In the genomic region with DNA sequence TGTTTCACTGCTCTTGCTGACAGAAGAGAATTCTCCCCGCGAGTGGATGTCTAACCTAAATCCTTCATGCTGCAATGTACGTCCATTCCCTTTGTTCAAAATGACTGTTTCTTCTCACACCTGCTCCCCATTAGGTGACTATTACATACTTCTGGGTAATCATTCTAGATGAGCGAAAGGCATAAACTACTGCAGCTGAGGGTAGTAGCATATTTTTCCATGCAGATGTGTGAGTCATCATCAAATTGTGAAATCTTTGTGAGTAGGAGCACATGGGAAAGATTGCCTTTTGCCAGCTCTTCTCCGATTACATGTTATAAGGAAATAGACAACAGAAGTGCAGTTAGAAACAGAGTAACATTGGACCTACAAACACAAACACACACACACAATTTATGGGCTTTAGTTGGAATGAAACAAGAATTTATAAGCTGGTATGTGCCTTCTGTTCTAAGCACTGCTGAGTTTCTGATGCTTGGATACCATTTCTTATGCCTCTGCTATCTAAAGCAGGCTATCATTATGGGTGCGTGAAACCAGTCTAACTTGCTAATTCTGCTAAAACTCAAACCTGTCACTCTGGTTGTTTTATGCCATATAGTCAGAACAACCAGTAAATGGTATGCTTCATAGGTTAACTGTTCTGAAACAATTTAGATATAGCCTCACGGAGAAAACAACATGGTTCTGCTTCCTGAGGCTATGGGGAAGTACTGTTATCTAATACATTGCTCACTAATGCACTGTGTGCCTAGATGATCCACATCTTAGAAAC, we compare ENCODE assay signal across 9 cellular contexts.
DNase-seq lines count a peak whose midpoint lies in the region; ATAC-seq, FAIRE-seq and TF ChIP-seq lines count a peak whose summit lies in the region.
"Had no signal": no experiment of that assay in that cellular context is flagged by ENCODE, and none has a peak within 500 bp of the region (broad histone marks: within the 10 kb centered on the region; RNA-seq: fewer than 3 reads in every experiment).

No MANE protein-coding gene starts in this region.

- H4K20me1 ChIP-seq in HepG2 (ENCODE audit: insufficient read depth, low read length): no peaks in the 10 kb centered on the region
- no peaks in the 10 kb centered on the region for H4K20me1 ChIP-seq in OCI-LY7 (ENCODE audit: insufficient read depth, low read length)

- H2BK15ac ChIP-seq in mesendoderm (replicated peaks; ENCODE audit: low read depth): no peak overlapping the region

- no peaks in the 10 kb centered on the region for H3K9me3 ChIP-seq in A673 (ENCODE audit: low read depth, low read length, poor library complexity, severe bottlenecking)
- H3K9me3 ChIP-seq in breast epithelium: no peaks in the 10 kb centered on the region
- no peaks in the 10 kb centered on the region for H3K9me3 ChIP-seq in HepG2 (ENCODE audit: low read length)
- H3K9me3 ChIP-seq in OCI-LY7 (ENCODE audit: low read length): no peaks in the 10 kb centered on the region

- H3K4me1 ChIP-seq in A673 (ENCODE audit: insufficient read depth, low read length, poor library complexity, severe bottlenecking) (peaks cover 4% of the 10 kb centered on the region), breast epithelium (no peaks in the 10 kb centered on the region), HepG2 (ENCODE audit: insufficient read depth, low read length) (no peaks in the 10 kb centered on the region), mesendoderm (ENCODE audit: control insufficient read depth, low read depth, low read length) (no peaks in the 10 kb centered on the region), OCI-LY7 (ENCODE audit: insufficient read depth, low read length, poor library complexity, severe bottlenecking) (no peaks in the 10 kb centered on the region)

- H3K27me3 Mint-ChIP-seq in stimulated activated naive B cell treated with anti-CD40 and anti-IgM and Interleukin-4, amounts not matched to agents 10 μg/mL and 1 μg/mL and 100 μg/mL, for 72 hours: peaks cover 4 to 7% of the 10 kb centered on the region in 2 donors
- H3K27me3 Mint-ChIP-seq: activated CD4-positive, alpha-beta memory T cell treated with anti-CD3 and anti-CD28 coated beads for 36 hours had no signal

- no peaks in the 10 kb centered on the region for H3K9me2 ChIP-seq in OCI-LY7 (ENCODE audit: insufficient read depth, low read length)

- TF ChIP-seq RAD21 in HepG2 (CRISPR knock-in tag; IDR thresholded peaks at IDR 0.05): no peak

- no peak overlapping the region for H2BK120ac ChIP-seq in mesendoderm (ENCODE audit: low read depth, low read length)

- H4K5ac ChIP-seq in mesendoderm (ENCODE audit: low read length): no peak overlapping the region

- FAIRE-seq in HepG2 (lab: Jason Lieb, UNC): no peak

- H3K9ac ChIP-seq in HepG2 (ENCODE audit: insufficient read depth, low read depth, low read length) (no peak overlapping the region), mesendoderm (ENCODE audit: low read length) (no peak overlapping the region)

- H3K4me3 ChIP-seq in A673 (ENCODE audit: low read depth, low read length, poor library complexity, severe bottlenecking) (no peak overlapping the region), breast epithelium (no peak overlapping the region), HepG2 (replicated peaks in 1 of 3; ENCODE audit: insufficient read depth in 1 of 3, low read depth in 2 of 3, low read length in 3 of 3) (no peak overlapping the region), mesendoderm (ENCODE audit: low read length) (no peak overlapping the region), OCI-LY7 (ENCODE audit: low read depth, low read length, poor library complexity, severe bottlenecking) (no peak overlapping the region)

- H2AFZ ChIP-seq in HepG2 (ENCODE audit: low read length) (no peak overlapping the region), OCI-LY7 (ENCODE audit: low read length) (no peak overlapping the region)

- ATAC-seq in HepG2: no peak
- no peak for ATAC-seq in stimulated activated naive B cell treated with anti-CD40 and anti-IgM and Interleukin-4, amounts not matched to agents 10 μg/mL and 1 μg/mL and 100 μg/mL, for 72 hours (replicated peaks)

- no peaks in the 10 kb centered on the region for H3K36me3 Mint-ChIP-seq in stimulated activated naive B cell treated with anti-CD40 and anti-IgM and Interleukin-4, amounts not matched to agents 10 μg/mL and 1 μg/mL and 100 μg/mL, for 72 hours
- H3K36me3 Mint-ChIP-seq: activated CD4-positive, alpha-beta memory T cell treated with anti-CD3 and anti-CD28 coated beads for 36 hours had no signal

- H3K27ac ChIP-seq in A673 (ENCODE audit: low read depth, low read length, poor library complexity, severe bottlenecking) (no peak overlapping the region), breast epithelium (peak overlapping the region; percentile 10 to 63), HepG2 (ENCODE audit: extremely low read length, insufficient read depth, low read length) (no peak overlapping the region), mesendoderm (ENCODE audit: low read depth, low read length) (no peak overlapping the region), OCI-LY7 (ENCODE audit: low read depth, low read length, poor library complexity, severe bottlenecking) (no peak overlapping the region)

- no peak overlapping the region for H2BK5ac ChIP-seq in mesendoderm (ENCODE audit: low read length)

- no peak for TF ChIP-seq POLR2A in breast epithelium (IDR thresholded peaks at IDR 0.05)
- TF ChIP-seq POLR2A in HepG2 (IDR thresholded peaks at IDR 0.05; ENCODE audit: insufficient read depth in 1 of 2, low read depth in 2 of 2, low read length in 2 of 2): no peak

- H3K27me3 ChIP-seq in A673 (replicated peaks; ENCODE audit: insufficient read depth, low read depth, low read length, poor library complexity) (peaks cover 20% of the 10 kb centered on the region), breast epithelium (no peaks in the 10 kb centered on the region), HepG2 (ENCODE audit: control insufficient read depth in 1 of 2, insufficient read depth in 2 of 2, low read length in 2 of 2) (peaks cover 0 to 3% of the 10 kb centered on the region in 2 experiments; a peak in 1 of 5 replicates), mesendoderm (ENCODE audit: insufficient read depth, low read length, poor library complexity) (no peaks in the 10 kb centered on the region)

- no TSS peak for BruUV-seq in A673 (replicated peaks; lab: Mats Ljungman, UMichigan)
- BruUV-seq in HepG2 (replicated peaks; lab: Mats Ljungman, UMichigan): no TSS peak
- no TSS peak for BruUV-seq in OCI-LY7 (replicated peaks; lab: Mats Ljungman, UMichigan)

- no peaks in the 10 kb centered on the region for H3K9me3 Mint-ChIP-seq in stimulated activated naive B cell treated with anti-CD40 and anti-IgM and Interleukin-4, amounts not matched to agents 10 μg/mL and 1 μg/mL and 100 μg/mL, for 72 hours
- H3K9me3 Mint-ChIP-seq: activated CD4-positive, alpha-beta memory T cell treated with anti-CD3 and anti-CD28 coated beads for 36 hours had no signal

- H3K79me1 ChIP-seq in mesendoderm (ENCODE audit: low read length): no peaks in the 10 kb centered on the region

- H3K4me2 ChIP-seq in HepG2 (ENCODE audit: low read depth, low read length) (no peak overlapping the region), mesendoderm (ENCODE audit: low read length) (no peak overlapping the region), OCI-LY7 (ENCODE audit: low read length) (no peak overlapping the region)

- no peak for TF ChIP-seq CTCF in A673 (conservative IDR thresholded peaks at IDR 0.05; ENCODE audit: low read depth, low read length)
- no peak for TF ChIP-seq CTCF in breast epithelium (IDR thresholded peaks at IDR 0.05)
- no peak for TF ChIP-seq CTCF in HepG2 (CRISPR knock-in tag; IDR thresholded peaks at IDR 0.05)
- TF ChIP-seq CTCF in OCI-LY7 (conservative IDR thresholded peaks at IDR 0.05; ENCODE audit: low read length): no peak

- H4K8ac ChIP-seq in mesendoderm (ENCODE audit: low read depth, low read length): no peak overlapping the region

- H3K18ac ChIP-seq in mesendoderm (ENCODE audit: low read length): no peak overlapping the region

- no peak overlapping the region for H3K23ac ChIP-seq in mesendoderm (ENCODE audit: low read length)

- CTCF ChIA-PET in A673 (lab: Charles Lee): no interaction called here
- CTCF ChIA-PET in HepG2 (lab: Yijun Ruan, JAX; ENCODE audit: low intra/inter-chr PET ratio, low total read pairs): no interaction called here
- CTCF ChIA-PET in OCI-LY7 (lab: Charles Lee; ENCODE audit: unreplicated experiment): no interaction called here

- H3K36me3 ChIP-seq in A673 (ENCODE audit: insufficient read depth, low read length, poor library complexity, severe bottlenecking) (no peaks in the 10 kb centered on the region), breast epithelium (no peaks in the 10 kb centered on the region), HepG2 (replicated peaks in 1 of 2; ENCODE audit: control insufficient read depth in 1 of 2, insufficient read depth in 2 of 2, low read length in 2 of 2) (no peaks in the 10 kb centered on the region), mesendoderm (ENCODE audit: control insufficient read depth, insufficient read depth, low read length) (no peaks in the 10 kb centered on the region), OCI-LY7 (ENCODE audit: insufficient read depth, low read length) (no peaks in the 10 kb centered on the region)

- in situ Hi-C loops in HepG2 (cut with HindIII; ENCODE audit: extremely low pct_ligation_motif_present, low pct_unique_long_range_greater_than_20kb): loop anchor here (10.0 kb wide), 1 partner anchor 385 kb away; no protein-coding TSS in a partner anchor

- no peak overlapping the region for H3K4ac ChIP-seq in mesendoderm (ENCODE audit: low read depth, low read length)

- WGBS in HepG2 (ENCODE audit: low lambda C conversion rate): 14% methylated on average over 7 of the region's 7 CpGs
- no CpG with 5 or more reads among the region's 7 CpGs for WGBS in mesendoderm (ENCODE audit: extremely low coverage, insufficient coverage, low lambda C conversion rate)

- intact Hi-C loops in A673 (cut with micrococcal nuclease; ENCODE audit: unreplicated experiment) (loop anchor here (10.0 kb wide), 2 partner anchors 155 to 1445 kb away; no protein-coding TSS in a partner anchor), breast epithelium (cut with DNase I; ENCODE audit: low total_unique reads) (no loop called here), HepG2 (cut with micrococcal nuclease; ENCODE audit: unreplicated experiment) (no loop called here), OCI-LY7 (cut with micrococcal nuclease; ENCODE audit: unreplicated experiment) (no loop called here)

- no peak overlapping the region for H3K27ac Mint-ChIP-seq in stimulated activated naive B cell treated with anti-CD40 and anti-IgM and Interleukin-4, amounts not matched to agents 10 μg/mL and 1 μg/mL and 100 μg/mL, for 72 hours
- H3K27ac Mint-ChIP-seq: activated CD4-positive, alpha-beta memory T cell treated with anti-CD3 and anti-CD28 coated beads for 36 hours had no signal

- H3K79me2 ChIP-seq in HepG2 (ENCODE audit: insufficient read depth, low read length): no peaks in the 10 kb centered on the region
- no peaks in the 10 kb centered on the region for H3K79me2 ChIP-seq in mesendoderm (ENCODE audit: control insufficient read depth, insufficient read depth, low read length)
- no peaks in the 10 kb centered on the region for H3K79me2 ChIP-seq in OCI-LY7 (ENCODE audit: insufficient read depth, low read depth, low read length)

- DNase-seq in A673 (ENCODE audit: low spot score) (peak; percentile 65), HPDE6-E6E7 (ENCODE audit: extremely low spot score) (peak; percentile 22), breast epithelium (ENCODE audit: low spot score in 2 of 2) (no peak), HepG2 (ENCODE audit: low spot score) (no peak), globus pallidus (ENCODE audit: low spot score) (no peak), mesendoderm (no peak), OCI-LY7 (ENCODE audit: low spot score) (no peak)
- DNase-seq in stimulated activated naive B cell treated with anti-CD40 and anti-IgM and Interleukin-4, amounts not matched to agents 10 μg/mL and 1 μg/mL and 100 μg/mL, for 72 hours: no peak
- DNase-seq: activated CD4-positive, alpha-beta memory T cell treated with anti-CD3 and anti-CD28 coated beads for 36 hours had no signal

- H3K56ac ChIP-seq in mesendoderm (ENCODE audit: low read length): no peak overlapping the region

- H3K4me1 Mint-ChIP-seq in stimulated activated naive B cell treated with anti-CD40 and anti-IgM and Interleukin-4, amounts not matched to agents 10 μg/mL and 1 μg/mL and 100 μg/mL, for 72 hours: no peaks in the 10 kb centered on the region

- POLR2A ChIA-PET in A673 (lab: Charles Lee; ENCODE audit: low non-redundant PET) (no interaction called here), HepG2 (lab: Yijun Ruan, JAX) (no interaction called here), OCI-LY7 (lab: Charles Lee) (no interaction called here)

- H2AK5ac ChIP-seq in mesendoderm (ENCODE audit: low read length): no peak overlapping the region

- TF ChIP-seq EP300 in HepG2 (IDR thresholded peaks at IDR 0.05; ENCODE audit: low read depth in 2 of 2, low read length in 2 of 2) (no peak), HepG2 (CRISPR knock-in tag; IDR thresholded peaks at IDR 0.05; ENCODE audit: borderline replicate concordance) (no peak)

- no peak overlapping the region for H3K4me3 Mint-ChIP-seq in stimulated activated naive B cell treated with anti-CD40 and anti-IgM and Interleukin-4, amounts not matched to agents 10 μg/mL and 1 μg/mL and 100 μg/mL, for 72 hours
- H3K4me3 Mint-ChIP-seq: activated CD4-positive, alpha-beta memory T cell treated with anti-CD3 and anti-CD28 coated beads for 36 hours had no signal

Comparison
In these comparisons a context has a peak if more than half of its experiments do, and no peak if none do; other contexts are left out.
1. DNase-seq: peak in A673 (single experiment) and HPDE6-E6E7 (single experiment); none in breast epithelium (0 of 2), HepG2 (single experiment), globus pallidus (single experiment), mesendoderm (single experiment), stimulated activated naive B cell treated with anti-CD40 and anti-IgM and Interleukin-4, amounts not matched to agents 10 μg/mL and 1 μg/mL and 100 μg/mL, for 72 hours (single experiment) and OCI-LY7 (single experiment).
2. H3K27ac ChIP-seq: peak in breast epithelium (2 of 2); none in A673 (single experiment), HepG2 (single experiment), mesendoderm (single experiment) and OCI-LY7 (single experiment).